ENCODE assay signal across 17 cellular contexts in the genomic region with DNA sequence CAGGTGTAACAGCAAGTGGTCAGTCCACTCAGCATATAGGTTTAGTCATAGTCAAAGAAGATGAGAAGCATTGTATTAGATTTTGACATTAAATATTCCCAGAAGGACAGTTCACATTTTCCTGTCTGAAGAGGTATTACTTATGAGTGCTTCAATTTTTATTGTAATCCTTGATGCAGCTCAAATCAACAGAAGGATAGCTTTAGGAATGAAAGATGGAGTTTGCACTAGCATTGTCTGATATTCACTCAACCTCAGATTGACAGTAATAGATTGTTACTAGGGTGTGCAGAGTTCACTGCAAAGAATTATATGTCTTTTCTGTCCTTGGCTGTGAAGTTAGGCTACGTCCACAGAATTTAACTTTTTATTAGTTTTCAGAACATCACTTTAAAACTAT.
"Had no signal": no experiment of that assay in that cellular context is flagged by ENCODE, and none has a peak within 500 bp of the region (broad histone marks: within the 10 kb centered on the region; RNA-seq: fewer than 3 reads in every experiment).

No MANE protein-coding gene starts in this region.

- H3K9ac ChIP-seq: KMS-11, SK-N-SH had no signal

- H3K4me3 ChIP-seq: MG63, Peyer's patch, SJSA1 had no signal

- H3K9me2 ChIP-seq: SK-N-SH had no signal

- ATAC-seq: PC-3 had no signal

- DNase-seq: NCI-H1105 treated with DMSO at 0.1 percent for 48 hours, NCI-H187, NCI-H1930, NCI-H2029 treated with DMSO at 0.1 percent for 48 hours, NCI-H2081 treated with DMSO at 0.1 percent for 48 hours, NCI-H2107, NCI-H2171, NCI-H226, NCI-H446 treated with DMSO at 0.1 percent for 48 hours, NCI-H510A, SHP77 treated with DMSO at 0.1 percent for 48 hours had no signal

- H3K9me3 ChIP-seq: MG63, Peyer's patch, SJSA1, SK-N-SH had no signal

- H3K36me3 ChIP-seq: MG63, Peyer's patch, SJSA1 had no signal

- H3K27me3 ChIP-seq: MG63, Peyer's patch, SJSA1 had no signal

- H3K4me2 ChIP-seq: KMS-11, SK-N-SH had no signal

- H3K27ac ChIP-seq: KMS-11, Peyer's patch, SJSA1 had no signal

- H3K4me1 ChIP-seq: Peyer's patch, SJSA1 had no signal
